ENCODE assay signal across 10 cellular contexts in the genomic region with DNA sequence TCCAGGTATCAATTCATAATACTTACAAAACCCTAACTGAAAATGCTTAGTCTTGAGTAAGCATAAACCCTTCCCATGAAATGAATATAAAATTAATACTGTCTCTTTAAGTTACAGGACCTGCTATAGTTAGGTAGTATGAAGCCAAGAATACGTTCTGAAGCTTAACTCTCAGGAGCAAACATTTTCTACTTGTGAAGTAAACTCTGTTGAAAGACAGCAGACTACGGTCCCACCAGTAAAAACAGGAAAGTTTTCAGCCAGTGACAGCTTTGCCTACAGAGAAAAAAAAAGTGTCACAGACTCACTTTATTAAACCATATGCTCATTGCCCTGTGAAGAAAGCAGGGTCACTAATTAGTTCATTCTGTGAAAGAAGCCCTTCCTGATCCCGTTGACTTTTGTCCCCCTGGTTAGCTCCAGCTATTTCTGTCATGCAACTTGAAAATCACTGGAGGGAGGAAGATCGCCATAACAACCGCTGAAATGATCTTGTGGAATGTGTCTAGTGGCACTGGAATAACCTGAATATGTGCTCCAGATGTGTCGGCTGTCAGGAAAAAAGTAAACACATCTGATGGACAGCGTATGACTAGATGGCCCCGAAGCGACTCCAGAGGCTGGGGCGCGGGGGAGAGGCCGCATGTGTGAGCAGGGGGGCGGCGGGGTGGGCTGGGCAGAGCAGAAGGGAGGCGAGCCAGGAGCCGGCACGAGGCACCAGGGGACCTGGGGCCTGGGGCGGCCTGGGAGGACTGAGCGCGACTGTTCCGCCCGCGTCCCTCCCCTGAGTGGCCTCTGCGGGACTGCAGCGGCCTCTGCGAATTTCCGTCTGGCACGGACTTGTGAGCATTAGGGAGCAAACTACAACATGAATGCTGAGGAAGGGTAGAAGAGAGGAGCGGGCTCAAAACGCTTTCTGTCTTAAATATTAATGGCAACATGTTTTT. TPM values are rescaled to one million over a fixed set of nuclear protein-coding genes. Genes with fewer than 3 reads are reported as not detected.
DNase-seq lines count a peak whose midpoint lies in the region; FAIRE-seq and TF ChIP-seq lines count a peak whose summit lies in the region.
"Had no signal": no experiment of that assay in that cellular context is flagged by ENCODE, and none has a peak within 500 bp of the region (broad histone marks: within the 10 kb centered on the region; RNA-seq: fewer than 3 reads in every experiment).

No MANE protein-coding gene starts in this region.

- H3K4me3 Mint-ChIP-seq in H9 (peak overlapping the region; percentile 17 to 64; a peak in 4 of 5 replicates), immature natural killer cell (peak overlapping the region in 3 of 5 donors; percentile 3 to 36 (median 27))
- H3K4me3 Mint-ChIP-seq: activated naive CD8-positive, alpha-beta T cell treated with anti-CD3 and anti-CD28 coated beads, Interleukin-2, amount 50 U/mL, for 24 hours had no signal

- no peak overlapping the region for H3K56ac ChIP-seq in H9 (ENCODE audit: insufficient read length, low read depth, low read length)

- H3K4me1 Mint-ChIP-seq in H9 (peaks cover 64% of the 10 kb centered on the region in 2 experiments), immature natural killer cell (peaks cover 42 to 58% of the 10 kb centered on the region in 2 donors)
- H3K4me1 Mint-ChIP-seq: activated naive CD8-positive, alpha-beta T cell treated with anti-CD3 and anti-CD28 coated beads, Interleukin-2, amount 50 U/mL, for 24 hours had no signal

- peak; percentile 80 for FAIRE-seq in bronchial epithelial cell (lab: Jason Lieb, UNC)
- no peak for FAIRE-seq in urothelium cell line (lab: Jason Lieb, UNC)

- H4K8ac ChIP-seq in H9 (replicated peaks; ENCODE audit: insufficient read length, low read depth, low read length) = no peak overlapping the region

- no peak overlapping the region for H2BK20ac ChIP-seq in H9 (ENCODE audit: low read depth, low read length, poor library complexity, severe bottlenecking)

- H2BK12ac ChIP-seq in H9 (ENCODE audit: insufficient read length, low read depth, low read length) = no peak overlapping the region

- H3K36me3 Mint-ChIP-seq in H9 (ENCODE audit: insufficient read depth in 1 of 3, low read depth in 3 of 3) (peaks cover 0 to 13% (median under 1%) of the 10 kb centered on the region in 3 experiments; a peak in 2 of 7 replicates), immature natural killer cell (peaks cover 7 to 9% (median 7%) of the 10 kb centered on the region in 3 donors)

- H3K23ac ChIP-seq in H9 (ENCODE audit: insufficient read length, low read depth, low read length) = no peak overlapping the region

- no peak overlapping the region for H4K5ac ChIP-seq in H9 (ENCODE audit: insufficient read length, low read depth, low read length)

- H3K27me3 Mint-ChIP-seq in H9 (ENCODE audit: low read depth) (no peaks in the 10 kb centered on the region), immature natural killer cell (ENCODE audit: low read depth in 3 of 3) (peaks cover 0 to 6% (median 2%) of the 10 kb centered on the region in 3 donors)

- no peak overlapping the region for H2BK120ac ChIP-seq in H9 (ENCODE audit: low read depth, low read length, poor library complexity, severe bottlenecking)

- H3K27ac Mint-ChIP-seq in H9 (peak overlapping the region; percentile 18 to 75 (median 72); a peak in 4 of 7 replicates), immature natural killer cell (peak overlapping the region in 1 of 6 donors; percentile 52)
- H3K27ac Mint-ChIP-seq: activated naive CD8-positive, alpha-beta T cell treated with anti-CD3 and anti-CD28 coated beads, Interleukin-2, amount 50 U/mL, for 24 hours had no signal

- peak; percentile 50 for DNase-seq in H9
- DNase-seq in bronchial epithelial cell (ENCODE audit: low read depth) = peak; percentile 18
- no peak for DNase-seq in immature natural killer cell
- DNase-seq in NCI-H1694 (lab: John Stamatoyannopoulos, UW) = no peak
- no peak for DNase-seq in activated CD4-positive, CD25-positive, alpha-beta regulatory T cell treated with anti-CD3 and anti-CD28 coated beads, Interleukin-2, amount 50 U/mL, for 72 hours
- no peak for DNase-seq in urothelium cell line (ENCODE audit: low spot score)
- DNase-seq in posterior vena cava (ENCODE audit: low spot score) = no peak
- DNase-seq: activated naive CD8-positive, alpha-beta T cell treated with anti-CD3 and anti-CD28 coated beads, Interleukin-2, amount 50 U/mL, for 24 hours; stimulated activated CD4-positive, alpha-beta T cell treated with anti-CD3 and anti-CD28 coated beads, Interleukin-2, amount 100 ng/mL, for 48 hours had no signal

- H4K91ac ChIP-seq in H9 (ENCODE audit: insufficient read length, low read depth, low read length) = no peak overlapping the region

- H3T11ph ChIP-seq in H9 (ENCODE audit: low read length) = no peak overlapping the region

- H3K4me2 ChIP-seq in H9 (ENCODE audit: insufficient read depth, insufficient read length, low read length) = peak overlapping the region; percentile 26
- H3K4me2 ChIP-seq in skeletal muscle satellite cell (ENCODE audit: low read length) = peak overlapping the region; percentile 89

- H3K18ac ChIP-seq in H9 (ENCODE audit: insufficient read length, low read depth, low read length) = no peak overlapping the region

- no peaks in the 10 kb centered on the region for H3K9me3 ChIP-seq in H9 (ENCODE audit: control insufficient read depth, low read depth, low read length)
- H3K9me3 ChIP-seq in skeletal muscle satellite cell (replicated peaks; ENCODE audit: low read length) = no peaks in the 10 kb centered on the region

- no peak overlapping the region for H2AK5ac ChIP-seq in H9 (ENCODE audit: insufficient read length, low read length)

- no peak overlapping the region for H2BK5ac ChIP-seq in H9 (ENCODE audit: insufficient read length, low read length)

- no peaks in the 10 kb centered on the region for H3K23me2 ChIP-seq in H9 (ENCODE audit: insufficient read length, low read depth, low read length, poor library complexity, severe bottlenecking)

- WGBS in H9 (ENCODE audit: extremely low coverage, insufficient read length, low lambda C conversion rate) = no CpG with 5 or more reads among the region's 30 CpGs

- H3K9me3 Mint-ChIP-seq in H9 = no peaks in the 10 kb centered on the region
- no peaks in the 10 kb centered on the region for H3K9me3 Mint-ChIP-seq in immature natural killer cell

- no peak overlapping the region for H3K27ac ChIP-seq in H9 (ENCODE audit: insufficient read length, low read depth, low read length)

- H3K27me3 ChIP-seq in H9 (ENCODE audit: insufficient read depth, low read length) (no peaks in the 10 kb centered on the region), bronchial epithelial cell (ENCODE audit: control insufficient read depth, insufficient read depth, low read length) (no peaks in the 10 kb centered on the region), skeletal muscle satellite cell (ENCODE audit: control insufficient read depth, insufficient read depth, low read length) (no peaks in the 10 kb centered on the region)

- H3K4me3 ChIP-seq in bronchial epithelial cell (ENCODE audit: low read depth, low read length) (no peak overlapping the region), skeletal muscle satellite cell (ENCODE audit: low read length) (peak overlapping the region; percentile 61)

- H3K79me2 ChIP-seq in H9 (ENCODE audit: insufficient read depth, low read length) = 0 out of 2 replicates have a peak, but pooled peaks cover 3% of the 10 kb centered on the region

- no peak overlapping the region for H3K4ac ChIP-seq in H9 (ENCODE audit: low read depth, low read length)

- H3K36me3 ChIP-seq in bronchial epithelial cell (ENCODE audit: control insufficient read depth, insufficient read depth, low read length) = no peaks in the 10 kb centered on the region
- no peaks in the 10 kb centered on the region for H3K36me3 ChIP-seq in skeletal muscle satellite cell (ENCODE audit: insufficient read depth, low read length)

- H3K4me1 ChIP-seq in H9 (ENCODE audit: insufficient read depth, low read length) = peaks cover 10% of the 10 kb centered on the region; the same call in 1 of the 2 replicates
- peaks cover 65% of the 10 kb centered on the region for H3K4me1 ChIP-seq in skeletal muscle satellite cell (ENCODE audit: control insufficient read depth, insufficient read depth, low read length)

- intact Hi-C loops in posterior vena cava (cut with DNase I) = no loop called here

- H3K14ac ChIP-seq in H9 (ENCODE audit: insufficient read depth, low read length) = 0 out of 2 replicates have a peak overlapping the region, but pooled peaks have one; percentile 23

- H3K9ac ChIP-seq in H9 (ENCODE audit: extremely low read depth, insufficient read length, low read length) (no peak overlapping the region), skeletal muscle satellite cell (ENCODE audit: low read depth, low read length) (peak overlapping the region; percentile 50)

- H2AFZ ChIP-seq in H9 (ENCODE audit: low read length) = no peak overlapping the region

- no peaks in the 10 kb centered on the region for H4K20me1 ChIP-seq in H9 (ENCODE audit: control insufficient read depth, insufficient read depth, insufficient read length)

- no peaks in the 10 kb centered on the region for H3K79me1 ChIP-seq in H9 (ENCODE audit: insufficient read depth, low read depth, low read length, poor library complexity, severe bottlenecking)

- TF ChIP-seq CTCF in H9 (conservative IDR thresholded peaks at IDR 0.05) (no peak), bronchial epithelial cell (IDR thresholded peaks at IDR 0.05; ENCODE audit: insufficient read depth, low read length, severe bottlenecking) (no peak)

- H2BK15ac ChIP-seq in H9 (ENCODE audit: low read depth, low read length) = no peak overlapping the region

RNA-seq across cellular contexts. Expression of a gene that starts 41.9 kb away (rescaled TPM):
- total RNA-seq in H9 (2021) (40.8 and 43.6 TPM in 2 replicates), bronchial epithelial cell (under 0.01 TPM in 1 of 2 replicates, not detected in the other), posterior vena cava (10 to 100 TPM; 61.2 to 76.0 TPM)
- 10 to 100 TPM in 1 of 3 donors, 1 to 10 TPM in 2; 6.5 to 11.0 (median 7.7) TPM for polyA plus RNA-seq in immature natural killer cell
- 31.5 and 37.3 TPM in 2 replicates for total RNA-seq in skeletal muscle satellite cell (2012; rRNA removed)

Comparison
In these comparisons a context has a peak if more than half of its experiments do, and no peak if none do; other contexts are left out.
1. DNase-seq: peak in H9 (single experiment) and bronchial epithelial cell (single experiment); none in immature natural killer cell (0 of 3), NCI-H1694 (single experiment), activated CD4-positive, CD25-positive, alpha-beta regulatory T cell treated with anti-CD3 and anti-CD28 coated beads, Interleukin-2, amount 50 U/mL, for 72 hours (single experiment), urothelium cell line (single experiment) and posterior vena cava (single experiment).
2. RNA of a gene that starts 41.9 kb away (total RNA-seq): 61.2 to 76.0 TPM in posterior vena cava and 40.8 to 43.6 TPM in H9; under 0.01 TPM in bronchial epithelial cell; every median in the first group is over 10 times any median in the second.